In genomic region chr21:44816761-44817505, GRCh38 we compare ENCODE assay signal across 8 cellular contexts. TPM values are rescaled to one million over a fixed set of nuclear protein-coding genes. Genes with fewer than 3 reads are reported as not detected.
DNase-seq lines count a peak whose midpoint lies in the region; ATAC-seq and TF ChIP-seq lines count a peak whose summit lies in the region.

No MANE protein-coding gene starts in this region.

- H3K27me3 ChIP-seq in DND-41 (ENCODE audit: insufficient read depth, low read length, poor library complexity) (no peaks in the 10 kb centered on the region), NT2/D1 (ENCODE audit: insufficient read depth, insufficient read length) (no peaks in the 10 kb centered on the region), ovary (no peaks in the 10 kb centered on the region)

- H3K36me3 ChIP-seq in DND-41 (ENCODE audit: insufficient read depth, low read length) (peaks cover 48% of the 10 kb centered on the region), NT2/D1 (ENCODE audit: insufficient read depth, insufficient read length, low read length) (peaks cover 38% of the 10 kb centered on the region), ovary (no peaks in the 10 kb centered on the region)

- intact Hi-C loops in ovary (cut with DNase I) = loop anchor here in 1 of 4 donors (2.0 to 10.0 kb wide), 2 partner anchors 58 to 118 kb away; no protein-coding TSS in a partner anchor

- H3K4me1 ChIP-seq in DND-41 (ENCODE audit: insufficient read depth, low read length) (peaks cover 42% of the 10 kb centered on the region), NT2/D1 (ENCODE audit: insufficient read depth, insufficient read length) (peaks cover 12% of the 10 kb centered on the region), ovary (ENCODE audit: insufficient read depth) (peaks cover 14% of the 10 kb centered on the region)

- peaks cover 55% of the 10 kb centered on the region for H4K20me1 ChIP-seq in DND-41 (ENCODE audit: insufficient read depth, low read length)

- H3K9ac ChIP-seq in DND-41 (ENCODE audit: low read depth, low read length) = peak overlapping the region; percentile 98
- peak overlapping the region; percentile 84 for H3K9ac ChIP-seq in NT2/D1 (ENCODE audit: insufficient read length, low read depth)

- peak overlapping the region; percentile 60 for H3K27ac ChIP-seq in DND-41 (ENCODE audit: low read length)
- no peak overlapping the region for H3K27ac ChIP-seq in ovary

- peak overlapping the region; percentile 47; the same call in 1 of the 2 replicates for H2AFZ ChIP-seq in DND-41 (ENCODE audit: low read depth, low read length)

- ATAC-seq in DND-41 (ENCODE audit: insufficient read depth, low read depth) = no peak; the same call in 2 of the 3 replicates

- no peak for TF ChIP-seq POLR2A in ovary (IDR thresholded peaks at IDR 0.05)

- TF ChIP-seq CTCF in DND-41 (IDR thresholded peaks at IDR 0.05; ENCODE audit: borderline replicate concordance, extremely low read depth, low read length, poor library complexity, severe bottlenecking) (no peak), epithelial cell of proximal tubule (conservative IDR thresholded peaks at IDR 0.05; ENCODE audit: low read depth, low read length) (no peak), ovary (IDR thresholded peaks at IDR 0.05) (no peak)

- peak overlapping the region; percentile 98 for H3K4me2 ChIP-seq in DND-41 (ENCODE audit: insufficient read depth, low read length)

- TF ChIP-seq EP300 in ovary (IDR thresholded peaks at IDR 0.05) = no peak

- 49 to 53% (median 50%) methylated on average over 54 to 57 of the region's 57 CpGs for WGBS in ovary, 3 donors

- H3K9me3 ChIP-seq in DND-41 (ENCODE audit: insufficient read depth, low read length, severe bottlenecking) = peaks cover 4% of the 10 kb centered on the region
- H3K9me3 ChIP-seq in NT2/D1 (ENCODE audit: insufficient read depth, low read length) = peaks cover 34% of the 10 kb centered on the region; the same call in 1 of the 2 replicates
- H3K9me3 ChIP-seq in ovary = no peaks in the 10 kb centered on the region

- H3K4me3 ChIP-seq in DND-41 (ENCODE audit: low read depth in 1 of 2, low read length in 2 of 2) = peak overlapping the region; percentile 44 to 89
- H3K4me3 ChIP-seq in NT2/D1 (ENCODE audit: insufficient read length, low read depth) = peak overlapping the region; percentile 73
- peak overlapping the region; percentile 65 for H3K4me3 ChIP-seq in epithelial cell of proximal tubule (ENCODE audit: low read depth, low read length)
- H3K4me3 ChIP-seq in ovary = peak overlapping the region; percentile 59

- DNase-seq in DND-41 = no peak
- no peak for DNase-seq in NT2/D1 (ENCODE audit: low read depth, low spot score)
- no peak for DNase-seq in epithelial cell of proximal tubule (ENCODE audit: low read depth)
- peak in 2 of 5 donors; percentile 36 to 66 for DNase-seq in ovary
- no peak for DNase-seq in stimulated activated CD8-positive, alpha-beta memory T cell treated with anti-CD3 and anti-CD28 coated beads, Interleukin-4, amount 100 ng/mL, for 48 hours
- DNase-seq in NCI-H2029 treated with DMSO at 0.1 percent for 48 hours (lab: John Stamatoyannopoulos, UW) = no peak
- no peak for DNase-seq in SIG-M5 (lab: John Stamatoyannopoulos, UW)
- DNase-seq in AG08395 (ENCODE audit: low spot score) = no peak

- H3K79me2 ChIP-seq in DND-41 (ENCODE audit: insufficient read depth, low read length) = peaks cover 56% of the 10 kb centered on the region

RNA-seq across cellular contexts. Expression of gene SUMO3, which starts 0.9 kb away (rescaled TPM):
- total RNA-seq in epithelial cell of proximal tubule (58.7 and 86.0 TPM in 2 replicates), ovary (100 to 1,000 TPM in 1 of 7 donors, 10 to 100 TPM in 6; 45.3 to 108 (median 74.3) TPM)
- polyA plus RNA-seq in ovary = 10 to 100 TPM; 63.9 to 97.6 TPM

RNA-seq across cellular contexts. Expression of gene UBE2G2, which starts 15.3 kb away (rescaled TPM):
- total RNA-seq in epithelial cell of proximal tubule (29.6 and 47.2 TPM in 2 replicates), ovary (10 to 100 TPM; 47.0 to 84.9 (median 71.7) TPM)
- polyA plus RNA-seq in ovary = 10 to 100 TPM; 31.3 to 59.5 TPM

RNA-seq across cellular contexts. Expression of gene PTTG1IP, which starts 56.6 kb away (rescaled TPM):
- total RNA-seq in epithelial cell of proximal tubule (311 and 421 TPM in 2 replicates), ovary (100 to 1,000 TPM; 133 to 226 (median 143) TPM)
- 100 to 1,000 TPM; 144 to 420 TPM for polyA plus RNA-seq in ovary
